In the genomic region with DNA sequence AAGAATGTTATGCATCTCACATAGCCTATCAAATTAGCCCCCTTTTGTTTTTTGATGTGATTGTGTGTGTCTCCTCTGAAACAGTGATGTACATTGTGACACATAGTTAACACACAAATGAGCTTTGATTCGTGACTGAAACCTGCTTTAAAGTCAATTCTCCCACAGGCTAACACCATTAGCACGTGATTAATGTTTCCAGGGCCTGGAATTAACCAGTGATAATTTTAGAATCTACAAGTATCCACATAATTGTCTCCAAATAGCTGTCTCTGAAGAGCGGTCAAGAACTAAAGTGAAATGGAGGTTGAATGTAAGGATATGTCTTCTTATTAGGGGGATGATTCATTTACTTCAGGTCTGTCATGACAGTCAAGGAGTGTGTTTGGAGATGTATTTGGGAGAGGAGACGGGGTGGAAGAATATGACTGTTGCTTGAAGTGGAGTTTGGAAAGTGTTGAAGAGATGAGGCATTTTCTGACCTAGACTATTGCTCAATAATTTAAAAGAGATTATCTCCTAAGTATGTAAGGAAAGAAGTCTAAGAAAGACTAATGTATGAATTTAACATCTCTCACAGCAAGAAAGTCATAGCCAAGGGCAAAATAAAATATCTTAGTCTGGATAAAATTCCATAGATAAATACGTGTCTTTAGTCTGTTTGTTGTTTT, we compare ENCODE assay signal across 22 cellular contexts. TPM values are rescaled to one million over a fixed set of nuclear protein-coding genes. Genes with fewer than 3 reads are reported as not detected.
"Had no signal": no experiment of that assay in that cellular context is flagged by ENCODE, and none has a peak within 500 bp of the region (broad histone marks: within the 10 kb centered on the region; RNA-seq: fewer than 3 reads in every experiment).

No MANE protein-coding gene starts in this region.

- DNase-seq: activated CD4-positive, alpha-beta T cell treated with anti-CD3 and anti-CD28 coated beads for 36 hours; activated CD4-positive, alpha-beta T cell treated with anti-CD3 and anti-CD28 coated beads, Interleukin-2, amount 50 U/mL, for 4 hours; activated CD8-positive, alpha-beta memory T cell treated with anti-CD3 and anti-CD28 coated beads for 24 hours; activated CD8-positive, alpha-beta memory T cell treated with anti-CD3 and anti-CD28 coated beads, Interleukin-2, amount 50 U/mL, for 4 hours; activated naive CD4-positive, alpha-beta T cell; activated naive CD8-positive, alpha-beta T cell treated with anti-CD3 and anti-CD28 coated beads for 36 hours; activated T-cell treated with anti-CD3 and anti-CD28 coated beads, Interleukin-2, amount 50 U/mL, for 4 hours; amygdala; cerebellar nuclear complex; immature natural killer cell; midbrain; natural killer cell; retina; spleen; stimulated activated CD4-positive, alpha-beta T cell treated with anti-CD3 and anti-CD28 coated beads, Interleukin-4, amount 100 ng/mL, for 1 hour; stimulated activated naive CD4-positive, alpha-beta T cell; testis had no signal

- H3K36me3 ChIP-seq: spleen had no signal

- H3K4me1 ChIP-seq: testis had no signal

- H3K4me3 ChIP-seq: coronary artery, spleen, testis had no signal

- H3K9me3 ChIP-seq: spleen, testis had no signal

- FAIRE-seq: bronchial epithelial cell, TTC549 had no signal

- H3K27me3 ChIP-seq: spleen, testis had no signal

- H3K27ac ChIP-seq: coronary artery, spleen, testis had no signal

- ATAC-seq: activated CD4-positive, alpha-beta T cell treated with anti-CD3 and anti-CD28 coated beads for 36 hours; activated T-cell treated with anti-CD3 and anti-CD28 coated beads, Interleukin-2, amount 50 U/mL, for 4 hours; left lobe of liver; natural killer cell had no signal

RNA-seq across cellular contexts. Expression of gene RASGEF1B, which starts 13.7 kb away (rescaled TPM):
- total RNA-seq: lung microvascular endothelial cell had no signal
